ENCODE assay signal across 8 cellular contexts in the genomic region with DNA sequence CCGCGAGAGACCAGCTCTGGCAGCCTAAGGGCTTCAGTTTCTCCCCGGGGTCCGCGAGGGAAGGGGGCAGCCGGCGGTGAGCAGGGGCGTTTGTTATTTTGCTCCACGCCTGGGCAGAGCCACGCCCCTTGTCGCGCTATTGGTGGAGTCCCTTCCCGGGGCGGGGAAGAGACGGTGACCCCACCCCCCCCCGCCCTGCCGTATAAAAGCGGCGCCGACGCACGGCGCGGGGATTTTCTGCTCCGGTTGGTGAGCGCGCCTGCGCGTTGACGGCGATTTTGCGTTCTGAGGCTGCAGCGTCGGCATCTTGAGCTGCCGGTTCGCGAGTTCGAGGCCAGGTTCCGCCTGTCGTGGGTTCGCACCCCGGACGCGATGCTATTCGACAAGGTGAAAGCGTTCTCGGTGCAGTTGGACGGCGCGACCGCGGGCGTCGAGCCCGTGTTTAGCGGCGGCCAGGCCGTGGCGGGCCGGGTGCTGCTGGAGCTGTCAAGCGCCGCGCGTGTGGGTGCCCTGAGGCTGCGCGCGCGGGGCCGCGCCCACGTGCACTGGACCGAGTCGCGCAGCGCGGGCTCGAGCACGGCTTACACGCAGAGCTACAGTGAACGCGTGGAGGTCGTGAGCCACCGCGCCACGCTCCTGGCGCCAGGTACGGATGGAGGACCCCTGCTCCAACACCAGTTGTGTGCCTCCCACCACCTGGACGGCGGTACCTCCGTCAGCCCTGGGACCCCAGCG. TPM values are rescaled to one million over a fixed set of nuclear protein-coding genes. Genes with fewer than 3 reads are reported as not detected.
DNase-seq lines count a peak whose midpoint lies in the region; ATAC-seq, FAIRE-seq and TF ChIP-seq lines count a peak whose summit lies in the region.

Gene ARRDC2, plus strand, starts transcription at position 232 of the 735 bp plus-strand sequence. Its CDS starts 141 bp downstream, at position 373.

- H3K4me1 ChIP-seq in heart right ventricle (peaks cover 0 to 36% (median 27%) of the 10 kb centered on the region in 9 donors), tibial artery (peaks cover 0 to 53% (median 31%) of the 10 kb centered on the region in 4 donors)

- peaks cover 6 to 55% (median 32%) of the 10 kb centered on the region in 9 donors for H3K36me3 ChIP-seq in heart right ventricle
- peaks cover 44 to 63% (median 48%) of the 10 kb centered on the region in 3 donors for H3K36me3 ChIP-seq in tibial artery

- no peaks in the 10 kb centered on the region for H3K9me3 ChIP-seq in heart right ventricle
- H3K9me3 ChIP-seq in tibial artery: no peaks in the 10 kb centered on the region

- peak; percentile 81 for FAIRE-seq in GM19239 (lab: Jason Lieb, UNC)

- H3K4me3 ChIP-seq in heart right ventricle (peak within 1 kb of the TSS; percentile 45 to 77 (median 58)), tibial artery (peak within 1 kb of the TSS; percentile 64 to 70)

- H3K27me3 ChIP-seq in heart right ventricle: no peaks in the 10 kb centered on the region
- H3K27me3 ChIP-seq in tibial artery: no peaks in the 10 kb centered on the region

- peak within 1 kb of the TSS; percentile 70 to 91 (median 88) for H3K27ac ChIP-seq in heart right ventricle
- peak within 1 kb of the TSS; percentile 84 to 88 for H3K27ac ChIP-seq in tibial artery

- ATAC-seq in heart right ventricle: peak; percentile 89 to 98 (median 95)

- intact Hi-C loops in T-helper 1 cell treated with Interleukin-12 subunit alpha and Interleukin-12 subunit beta and Interleukin-4 antibody, amounts not matched to agents 30 ng/mL and 1 ng/mL, for 36 hours (cut with micrococcal nuclease): loop anchor here (1.0 to 2.0 kb wide), 7 partner anchors 15 to 245 kb away; no protein-coding TSS in a partner anchor
- intact Hi-C loops in heart right ventricle (cut with DNase I): loop anchor here (1.0 to 5.0 kb wide), 3 partner anchors 50 to 244 kb away; no protein-coding TSS in a partner anchor
- intact Hi-C loops in tibial artery (cut with DNase I; ENCODE audit: low total_unique reads): loop anchor here (1.0 to 2.0 kb wide), 2 partner anchors 45 to 50 kb away; no protein-coding TSS in a partner anchor

- DNase-seq in A172 (ENCODE audit: low spot score) (peak; percentile 80), GM19239 (ENCODE audit: insufficient read length, low spot score) (peak; percentile 100), LHCN-M2 (ENCODE audit: low read depth) (peak; percentile 81), amniotic epithelial cell (ENCODE audit: low read depth) (peak; percentile 86), heart right ventricle (peak; percentile 92 to 93), pons (ENCODE audit: low spot score) (peak; percentile 94), tibial artery (peak; percentile 96)

- 15% methylated on average over 88 to 91 of the region's 91 CpGs for WGBS in heart right ventricle, 2 donors

- TF ChIP-seq CTCF in heart right ventricle (IDR thresholded peaks at IDR 0.05) (no peak), tibial artery (IDR thresholded peaks at IDR 0.05) (peak in 1 of 2 experiments; percentile 3)

RNA-seq across cellular contexts. Expression of gene ARRDC2, which starts in this region (rescaled TPM):
- 7.4 and 12.2 TPM in 2 replicates for total RNA-seq in A172 (2014; rRNA removed; shearing (Covaris generic))
- total RNA-seq in LHCN-M2 (2014; rRNA removed) (9.0 and 15.0 TPM in 2 replicates), heart right ventricle (10 to 100 TPM in 5 of 10 donors, 1 to 10 TPM in 5; 4.8 to 22.4 (median 10.0) TPM)
- polyA plus RNA-seq in LHCN-M2 (2012): 6.2 TPM
- total RNA-seq in T-helper 1 cell treated with Interleukin-12 subunit alpha and Interleukin-12 subunit beta and Interleukin-4 antibody, amounts not matched to agents 30 ng/mL and 1 ng/mL, for 36 hours: 68.1 and 80.2 TPM in 2 replicates
- polyA plus RNA-seq in heart right ventricle: 10 to 100 TPM; 19.3 to 45.5 TPM

Comparison
In these comparisons a context has a peak if more than half of its experiments do, and no peak if none do; other contexts are left out.
1. Peak in every context shown above with its lines: DNase-seq, ATAC-seq, H3K4me3 ChIP-seq and H3K27ac ChIP-seq.